Comparison of ENCODE assay signal across 14 cellular contexts in genomic region chr10:125555267-125555666, GRCh38.
DNase-seq lines count a peak whose midpoint lies in the region; ATAC-seq, FAIRE-seq and TF ChIP-seq lines count a peak whose summit lies in the region.
"Had no signal": no experiment of that assay in that cellular context is flagged by ENCODE, and none has a peak within 500 bp of the region (broad histone marks: within the 10 kb centered on the region; RNA-seq: fewer than 3 reads in every experiment).

No MANE protein-coding gene starts in this region.

- H3K36me3 ChIP-seq in small intestine (ENCODE audit: control insufficient read depth in 2 of 2, insufficient read depth in 2 of 2, low read length in 2 of 2) = no peaks in the 10 kb centered on the region
- H3K36me3 ChIP-seq: BE2C had no signal

- H3K27ac ChIP-seq in small intestine (ENCODE audit: low read depth in 1 of 2, low read length in 1 of 2) = no peak overlapping the region

- H3K27me3 Mint-ChIP-seq in WTC11 (ENCODE audit: low read depth) (peaks cover 5% of the 10 kb centered on the region), neural crest cell (ENCODE audit: low read depth) (no peaks in the 10 kb centered on the region)
- H3K27me3 Mint-ChIP-seq in activated T-cell treated with anti-CD3 and anti-CD28 coated beads, Interleukin-2, amount 50 U/mL, for 4 hours (ENCODE audit: low read depth) = peaks cover 10% of the 10 kb centered on the region

- H3K36me3 Mint-ChIP-seq in WTC11 (no peaks in the 10 kb centered on the region), neural crest cell (ENCODE audit: low read depth) (no peaks in the 10 kb centered on the region)
- no peaks in the 10 kb centered on the region for H3K36me3 Mint-ChIP-seq in activated T-cell treated with anti-CD3 and anti-CD28 coated beads, Interleukin-2, amount 50 U/mL, for 4 hours (ENCODE audit: insufficient read depth)
- H3K36me3 Mint-ChIP-seq: CD8-positive, alpha-beta T cell had no signal

- POLR2A ChIA-PET in WTC11 (lab: Charles Lee) = no interaction called here

- H3K27ac Mint-ChIP-seq in WTC11 (peak overlapping the region; percentile 29; the same call in 1 of the 2 replicates), neural crest cell (ENCODE audit: unreplicated experiment) (peak overlapping the region; percentile 14)
- H3K27ac Mint-ChIP-seq: CD8-positive, alpha-beta T cell had no signal

- H3K4me3 Mint-ChIP-seq in WTC11 (no peak overlapping the region), neural crest cell (no peak overlapping the region)
- H3K4me3 Mint-ChIP-seq in activated T-cell treated with anti-CD3 and anti-CD28 coated beads, Interleukin-2, amount 50 U/mL, for 4 hours = no peak overlapping the region
- H3K4me3 Mint-ChIP-seq: CD8-positive, alpha-beta T cell had no signal

- H3K4me3 ChIP-seq in small intestine (ENCODE audit: low read depth in 1 of 2, low read length in 2 of 2) = no peak overlapping the region

- 76 to 81% (median 77%) methylated on average over 9 of the region's 9 CpGs for WGBS in small intestine, 3 donors

- CTCF ChIA-PET in WTC11 (lab: Charles Lee) = interaction anchor here (1.0 kb wide), 1 partner anchor 33 kb away, joined by 3 read pairs; no protein-coding TSS in a partner anchor

- no peaks in the 10 kb centered on the region for H3K4me1 ChIP-seq in small intestine (ENCODE audit: control insufficient read depth in 2 of 2, insufficient read depth in 1 of 2, low read depth in 1 of 2, low read length in 1 of 2)
- H3K4me1 ChIP-seq: BE2C had no signal

- H3K9me3 Mint-ChIP-seq in WTC11 = peaks cover 18% of the 10 kb centered on the region
- H3K9me3 Mint-ChIP-seq in neural crest cell = peaks cover 7% of the 10 kb centered on the region
- H3K9me3 Mint-ChIP-seq in activated T-cell treated with anti-CD3 and anti-CD28 coated beads, Interleukin-2, amount 50 U/mL, for 4 hours = no peaks in the 10 kb centered on the region

- FAIRE-seq in small intestine (lab: Jason Lieb, UNC) = no peak
- FAIRE-seq: A204.1, H54 had no signal

- peaks cover 11% of the 10 kb centered on the region for H3K4me1 Mint-ChIP-seq in WTC11
- H3K4me1 Mint-ChIP-seq in neural crest cell = peaks cover 10% of the 10 kb centered on the region
- H3K4me1 Mint-ChIP-seq in activated T-cell treated with anti-CD3 and anti-CD28 coated beads, Interleukin-2, amount 50 U/mL, for 4 hours (ENCODE audit: low read depth) = no peaks in the 10 kb centered on the region

- ATAC-seq in WTC11 (peak; percentile 51), GM19035 (IDR thresholded peaks at IDR 0.05; ENCODE audit: unreplicated experiment) (no peak)
- ATAC-seq in activated T-cell treated with anti-CD3 and anti-CD28 coated beads, Interleukin-2, amount 50 U/mL, for 4 hours = no peak
- ATAC-seq: CD8-positive, alpha-beta T cell had no signal

- H3K9me3 ChIP-seq in small intestine (ENCODE audit: control insufficient read depth, low read depth) = no peaks in the 10 kb centered on the region
- H3K9me3 ChIP-seq: BE2C had no signal

- TF ChIP-seq CTCF in WTC11 (IDR thresholded peaks at IDR 0.05) (no peak), neural crest cell (conservative IDR thresholded peaks at IDR 0.05) (no peak)

- DNase-seq in WTC11 (ENCODE audit: low spot score) = no peak
- DNase-seq in islet precursor cell = peak; percentile 27
- no peak for DNase-seq in neural crest cell (ENCODE audit: low read depth, low spot score)
- no peak for DNase-seq in small intestine
- DNase-seq in activated T-cell treated with anti-CD3 and anti-CD28 coated beads, Interleukin-2, amount 50 U/mL, for 4 hours = no peak
- DNase-seq: ACHN; BE2C; Calu3; CD8-positive, alpha-beta T cell; GF-D8; HCEC 1CT had no signal

- H3K27me3 ChIP-seq in small intestine (ENCODE audit: control insufficient read depth in 2 of 2, insufficient read depth in 2 of 2, low read length in 2 of 2) = no peaks in the 10 kb centered on the region

TF ChIP-seq in WTC11, 78 proteins besides CTCF, POLR2A, EP300 and RAD21:
- no peak for TF ChIP-seq NR2C2 (CRISPR knock-in tag; IDR thresholded peaks at IDR 0.05)
- no peak for TF ChIP-seq ZNF263 (CRISPR knock-in tag; IDR thresholded peaks at IDR 0.05; ENCODE audit: low read depth)
- TF ChIP-seq ZNF423 (CRISPR knock-in tag; IDR thresholded peaks at IDR 0.05) = 0 out of 2 replicates have a peak, but pooled peaks have one; percentile 14
- TF ChIP-seq ZNF512 (CRISPR knock-in tag; IDR thresholded peaks at IDR 0.05; ENCODE audit: borderline replicate concordance) = no peak
- no peak for TF ChIP-seq ELF4 (CRISPR knock-in tag; IDR thresholded peaks at IDR 0.05; ENCODE audit: low read depth)
